In the genomic region with DNA sequence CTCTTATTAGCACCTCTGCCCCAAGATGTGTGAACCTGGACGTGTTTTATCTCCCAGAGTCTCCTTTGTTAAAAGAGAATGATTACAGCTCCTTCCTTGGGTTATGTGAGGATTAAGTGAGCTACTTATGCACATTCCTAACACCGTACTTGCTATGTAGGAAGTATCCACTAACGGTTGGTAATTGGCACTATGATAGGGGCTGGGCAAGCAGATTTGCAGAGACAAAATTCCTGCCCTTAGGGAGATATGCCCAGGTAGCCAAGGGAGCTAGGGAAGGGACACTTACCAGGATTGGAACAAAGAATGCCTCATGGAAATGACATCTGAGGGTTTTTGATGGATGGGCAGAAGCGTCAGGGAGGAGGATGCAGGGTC, we compare ENCODE assay signal across 20 cellular contexts. TPM values are rescaled to one million over a fixed set of nuclear protein-coding genes. Genes with fewer than 3 reads are reported as not detected.
DNase-seq lines count a peak whose midpoint lies in the region; ATAC-seq, FAIRE-seq and TF ChIP-seq lines count a peak whose summit lies in the region.
"Had no signal": no experiment of that assay in that cellular context is flagged by ENCODE, and none has a peak within 500 bp of the region (broad histone marks: within the 10 kb centered on the region; RNA-seq: fewer than 3 reads in every experiment).

No MANE protein-coding gene starts in this region.

- H3K4me3 Mint-ChIP-seq in activated CD4-positive, alpha-beta T cell treated with anti-CD3 and anti-CD28 coated beads, Interleukin-2, amount 10 ng/mL, durations not matched to agents 7 days and 5 days: no peak overlapping the region
- H3K4me3 Mint-ChIP-seq: activated naive CD4-positive, alpha-beta T cell treated with anti-CD3 and anti-CD28 coated beads, Interleukin-2, amount 10 ng/mL, durations not matched to agents 7 days and 5 days; CD14-positive monocyte had no signal

- peaks cover 16% of the 10 kb centered on the region for H3K4me1 Mint-ChIP-seq in activated CD4-positive, alpha-beta T cell treated with anti-CD3 and anti-CD28 coated beads, Interleukin-2, amount 10 ng/mL, durations not matched to agents 7 days and 5 days

- peak; percentile 49 for DNase-seq in NCI-H526 (lab: John Stamatoyannopoulos, UW)
- DNase-seq in NCI-H526 treated with DMSO at 0.1 percent for 48 hours (lab: John Stamatoyannopoulos, UW): no peak
- peak; percentile 18 for DNase-seq in RPMI7951 (ENCODE audit: low read depth)
- DNase-seq in foreskin keratinocyte: peak in 1 of 2 donors; percentile 43
- DNase-seq in suprapubic skin (ENCODE audit: low spot score in 2 of 2): no peak
- DNase-seq in small intestine: no peak
- no peak for DNase-seq in activated CD4-positive, alpha-beta T cell treated with anti-CD3 and anti-CD28 coated beads, Interleukin-2, amount 10 ng/mL, durations not matched to agents 7 days and 5 days
- DNase-seq: 8988T; activated CD4-positive, alpha-beta T cell treated with anti-CD3 and anti-CD28 coated beads, Interleukin-2, amount 50 U/mL, for 1 hour; activated naive CD4-positive, alpha-beta T cell treated with anti-CD3 and anti-CD28 coated beads, Interleukin-2, amount 10 ng/mL, durations not matched to agents 7 days and 5 days; MG63; NCI-H187 treated with DMSO at 0.1 percent for 48 hours; NCI-H524; stimulated activated CD4-positive, alpha-beta T cell treated with anti-CD3 and anti-CD28 coated beads, Interleukin-12 subunit alpha, Interleukin-12 subunit beta, amount 100 ng/mL, for 4 hours; stimulated activated naive CD4-positive, alpha-beta T cell treated with Interleukin-2 at 50 U/mL for 16 hours had no signal

- H3K36me3 ChIP-seq in suprapubic skin: no peaks in the 10 kb centered on the region
- no peaks in the 10 kb centered on the region for H3K36me3 ChIP-seq in small intestine (ENCODE audit: control insufficient read depth in 2 of 2, insufficient read depth in 2 of 2, low read length in 2 of 2)
- H3K36me3 ChIP-seq: MG63 had no signal

- H3K27ac ChIP-seq in foreskin keratinocyte: peak overlapping the region; percentile 32
- H3K27ac ChIP-seq in suprapubic skin: peak overlapping the region; percentile 13
- peak overlapping the region in 1 of 2 donors; percentile 1 for H3K27ac ChIP-seq in small intestine (ENCODE audit: low read depth in 1 of 2, low read length in 1 of 2)

- TF ChIP-seq CTCF in foreskin keratinocyte (conservative IDR thresholded peaks at IDR 0.05): no peak
- no peak for TF ChIP-seq CTCF in suprapubic skin (IDR thresholded peaks at IDR 0.05)

- H3K36me3 Mint-ChIP-seq in activated CD4-positive, alpha-beta T cell treated with anti-CD3 and anti-CD28 coated beads, Interleukin-2, amount 10 ng/mL, durations not matched to agents 7 days and 5 days (ENCODE audit: low read depth): peaks cover 2% of the 10 kb centered on the region

- TF ChIP-seq EP300 in suprapubic skin (IDR thresholded peaks at IDR 0.05): no peak

- no peak for TF ChIP-seq POLR2A in suprapubic skin (IDR thresholded peaks at IDR 0.05)

- H3K4me1 ChIP-seq in foreskin keratinocyte: peaks cover 31% of the 10 kb centered on the region
- peaks cover 6% of the 10 kb centered on the region for H3K4me1 ChIP-seq in suprapubic skin
- no peaks in the 10 kb centered on the region for H3K4me1 ChIP-seq in small intestine (ENCODE audit: control insufficient read depth in 2 of 2, insufficient read depth in 1 of 2, low read depth in 1 of 2, low read length in 1 of 2)

- CTCF ChIA-PET in activated CD4-positive, alpha-beta T cell treated with anti-CD3 and anti-CD28 coated beads, Interleukin-2, amount 10 ng/mL, durations not matched to agents 7 days and 5 days (lab: Charles Lee): interaction anchor here (1.4 kb wide), 1 partner anchor 15 kb away, joined by 3 read pairs; no protein-coding TSS in a partner anchor

- no peak overlapping the region for H3K27ac Mint-ChIP-seq in activated CD4-positive, alpha-beta T cell treated with anti-CD3 and anti-CD28 coated beads, Interleukin-2, amount 10 ng/mL, durations not matched to agents 7 days and 5 days
- H3K27ac Mint-ChIP-seq: activated naive CD4-positive, alpha-beta T cell treated with anti-CD3 and anti-CD28 coated beads, Interleukin-2, amount 10 ng/mL, durations not matched to agents 7 days and 5 days had no signal

- H3K4me3 ChIP-seq in suprapubic skin (no peak overlapping the region), small intestine (ENCODE audit: low read depth in 1 of 2, low read length in 2 of 2) (no peak overlapping the region)
- H3K4me3 ChIP-seq: MG63 had no signal

- H3K27me3 Mint-ChIP-seq in activated CD4-positive, alpha-beta T cell treated with anti-CD3 and anti-CD28 coated beads, Interleukin-2, amount 10 ng/mL, durations not matched to agents 7 days and 5 days: no peaks in the 10 kb centered on the region
- H3K27me3 Mint-ChIP-seq: activated naive CD4-positive, alpha-beta T cell treated with anti-CD3 and anti-CD28 coated beads, Interleukin-2, amount 10 ng/mL, durations not matched to agents 7 days and 5 days had no signal

- POLR2A ChIA-PET in activated CD4-positive, alpha-beta T cell treated with anti-CD3 and anti-CD28 coated beads, Interleukin-2, amount 10 ng/mL, durations not matched to agents 7 days and 5 days (lab: Charles Lee): no interaction called here

- H3K9me3 Mint-ChIP-seq in activated CD4-positive, alpha-beta T cell treated with anti-CD3 and anti-CD28 coated beads, Interleukin-2, amount 10 ng/mL, durations not matched to agents 7 days and 5 days: peaks cover 2% of the 10 kb centered on the region
- H3K9me3 Mint-ChIP-seq: activated naive CD4-positive, alpha-beta T cell treated with anti-CD3 and anti-CD28 coated beads, Interleukin-2, amount 10 ng/mL, durations not matched to agents 7 days and 5 days had no signal

- H3K9me3 ChIP-seq in suprapubic skin: no peaks in the 10 kb centered on the region
- H3K9me3 ChIP-seq in small intestine (ENCODE audit: control insufficient read depth, low read depth): no peaks in the 10 kb centered on the region
- H3K9me3 ChIP-seq: MG63 had no signal

- WGBS in suprapubic skin: 52% methylated on average over 4 of the region's 4 CpGs
- WGBS in small intestine, 3 donors: 74 to 79% (median 77%) methylated on average over 4 of the region's 4 CpGs

- H3K27me3 ChIP-seq in foreskin keratinocyte (no peaks in the 10 kb centered on the region), suprapubic skin (no peaks in the 10 kb centered on the region), small intestine (ENCODE audit: control insufficient read depth in 2 of 2, insufficient read depth in 2 of 2, low read length in 2 of 2) (no peaks in the 10 kb centered on the region)
- H3K27me3 ChIP-seq: MG63 had no signal

- ATAC-seq in foreskin keratinocyte (peak; percentile 23), HG03139 (IDR thresholded peaks at IDR 0.05; ENCODE audit: unreplicated experiment) (no peak)

- no peak for FAIRE-seq in small intestine (lab: Jason Lieb, UNC)
- FAIRE-seq: TTC549 had no signal

RNA-seq across cellular contexts. Expression of gene ALPK2, which starts 11.5 kb away (rescaled TPM):
- 13.6 and 16.6 TPM in 2 replicates for total RNA-seq in RPMI7951 (2014; rRNA removed; shearing (Covaris generic))
- total RNA-seq in foreskin keratinocyte (0.07 and 0.27 TPM in 2 replicates), suprapubic skin (under 1 TPM; 0.16 to 0.72 (median 0.22) TPM)
- polyA plus RNA-seq in foreskin keratinocyte (0.02 TPM in 2 replicates), small intestine (under 1 TPM in 2 of 3 donors, not detected in 1; 0.07 to 0.27 TPM)
- total RNA-seq in activated CD4-positive, alpha-beta T cell treated with anti-CD3 and anti-CD28 coated beads, Interleukin-2, amount 10 ng/mL, durations not matched to agents 7 days and 5 days: not detected
- total RNA-seq: HT-29, posterior vena cava had no signal

RNA-seq across cellular contexts. Expression of gene MALT1, which starts 30.8 kb away (rescaled TPM):
- total RNA-seq in RPMI7951 (2014; rRNA removed; shearing (Covaris generic)): 35.8 and 45.7 TPM in 2 replicates
- total RNA-seq in foreskin keratinocyte (28.4 and 31.6 TPM in 2 replicates), suprapubic skin (10 to 100 TPM; 33.9 to 49.5 (median 37.1) TPM)
- polyA plus RNA-seq in foreskin keratinocyte (11.0 and 13.0 TPM in 2 replicates), small intestine (1 to 10 TPM; 4.9 to 6.3 (median 6.2) TPM)
- 10 to 100 TPM; 52.1 to 57.0 TPM for total RNA-seq in activated CD4-positive, alpha-beta T cell treated with anti-CD3 and anti-CD28 coated beads, Interleukin-2, amount 10 ng/mL, durations not matched to agents 7 days and 5 days

Comparison
In these comparisons a context has a peak if more than half of its experiments do, and no peak if none do; other contexts are left out.
1. DNase-seq: peak in NCI-H526 (2 of 2) and RPMI7951 (single experiment); none in NCI-H526 treated with DMSO at 0.1 percent for 48 hours (single experiment), suprapubic skin (0 of 2), small intestine (single experiment) and activated CD4-positive, alpha-beta T cell treated with anti-CD3 and anti-CD28 coated beads, Interleukin-2, amount 10 ng/mL, durations not matched to agents 7 days and 5 days (single experiment).